In the genomic region with DNA sequence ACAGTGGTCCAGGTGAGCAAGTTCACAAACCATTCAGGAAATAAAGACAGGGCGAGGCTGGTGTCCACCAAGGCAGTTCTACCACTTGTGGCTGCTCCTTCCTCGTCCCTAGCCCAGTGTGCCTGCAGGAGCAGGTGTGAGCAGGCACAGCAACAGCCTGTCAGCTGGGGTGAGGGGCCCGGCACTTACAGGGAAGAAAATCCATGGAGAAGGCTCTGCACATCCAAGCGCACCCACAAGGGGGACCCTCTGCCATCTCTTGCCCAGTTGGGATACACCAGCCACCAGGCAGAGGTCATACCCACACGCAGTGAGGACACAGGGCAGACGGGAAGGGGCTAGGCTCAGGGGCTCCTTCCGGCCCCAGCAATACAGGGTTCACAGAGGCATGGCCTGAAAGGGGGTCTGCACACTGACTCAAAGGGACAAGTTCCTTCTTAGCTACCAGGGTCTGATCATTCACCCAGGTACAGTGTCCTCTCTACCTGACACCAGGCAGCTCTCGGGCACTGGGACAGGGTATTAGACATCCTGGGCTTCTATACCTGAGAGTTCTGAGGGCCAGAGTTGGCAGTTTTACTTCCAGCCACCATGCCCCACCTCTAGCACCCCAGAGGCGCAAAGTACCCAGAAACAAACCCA, we compare ENCODE assay signal across 8 cellular contexts. TPM values are rescaled to one million over a fixed set of nuclear protein-coding genes. Genes with fewer than 3 reads are reported as not detected.
A peak's percentile ranks its signal among the peaks of the same experiment; 100 is the strongest.
DNase-seq lines count a peak whose midpoint lies in the region; ATAC-seq and TF ChIP-seq lines count a peak whose summit lies in the region.

No MANE protein-coding gene starts in this region.

- no peaks in the 10 kb centered on the region for H3K27me3 Mint-ChIP-seq in effector memory CD8-positive, alpha-beta T cell
- no peaks in the 10 kb centered on the region for H3K27me3 Mint-ChIP-seq in memory B cell

- DNase-seq in CD1c-positive myeloid dendritic cell (ENCODE audit: extremely low spot score) (peak; percentile 22), HCEC 1CT (peak; percentile 17), Panc1 (ENCODE audit: low read depth, low spot score) (no peak), memory B cell (ENCODE audit: low spot score in 2 of 2) (no peak), NCI-H1436 treated with DMSO at 0.1 percent for 48 hours (lab: John Stamatoyannopoulos, UW) (no peak)
- no peak for DNase-seq in effector memory CD8-positive, alpha-beta T cell
- DNase-seq in activated CD4-positive, alpha-beta T cell treated with anti-CD3 and anti-CD28 coated beads, Interleukin-2, amount 50 U/mL, for 1 hour: no peak

- peaks cover 2% of the 10 kb centered on the region; the same call in 1 of the 2 replicates for H3K36me3 ChIP-seq in Panc1 (ENCODE audit: control insufficient read depth, insufficient read depth, low read length)

- H3K9me3 Mint-ChIP-seq in effector memory CD8-positive, alpha-beta T cell: no peaks in the 10 kb centered on the region
- no peaks in the 10 kb centered on the region for H3K9me3 Mint-ChIP-seq in memory B cell

- peaks cover 48 to 54% of the 10 kb centered on the region in 2 donors for H3K4me1 Mint-ChIP-seq in effector memory CD8-positive, alpha-beta T cell (ENCODE audit: low read depth in 2 of 2)
- peaks cover 17% of the 10 kb centered on the region for H3K4me1 Mint-ChIP-seq in memory B cell

- H3K27ac Mint-ChIP-seq in effector memory CD8-positive, alpha-beta T cell: peak overlapping the region; percentile 94 to 97
- H3K27ac Mint-ChIP-seq in memory B cell: peak overlapping the region; percentile 78

- H3K36me3 Mint-ChIP-seq in effector memory CD8-positive, alpha-beta T cell (ENCODE audit: insufficient read depth): peaks cover 65% of the 10 kb centered on the region
- H3K36me3 Mint-ChIP-seq in memory B cell: peaks cover 22% of the 10 kb centered on the region

- H3K4me3 Mint-ChIP-seq in effector memory CD8-positive, alpha-beta T cell: peak overlapping the region in 1 of 2 donors; percentile 43
- no peak overlapping the region for H3K4me3 Mint-ChIP-seq in memory B cell

- H3K27me3 ChIP-seq in Panc1 (ENCODE audit: control insufficient read depth, insufficient read depth, low read length): no peaks in the 10 kb centered on the region

- TSS peak; percentile 81 for BruUV-seq in Panc1 (replicated peaks; lab: Mats Ljungman, UMichigan)

- in situ Hi-C loops in Panc1 (cut with HindIII; ENCODE audit: low pct_unique_long_range_greater_than_20kb, low sequenced_read_pairs): no loop called here

- H3K4me3 ChIP-seq in Panc1 (ENCODE audit: low read depth in 2 of 2, low read length in 2 of 2): no peak overlapping the region

- no peaks in the 10 kb centered on the region for H3K4me1 ChIP-seq in Panc1 (ENCODE audit: control insufficient read depth, insufficient read depth, low read length)

- ATAC-seq in Panc1 (peak; percentile 81), memory B cell (ENCODE audit: low read depth) (no peak), GM21423 (IDR thresholded peaks at IDR 0.05; ENCODE audit: unreplicated experiment) (no peak)
- no peak for ATAC-seq in effector memory CD8-positive, alpha-beta T cell (replicated peaks)

- intact Hi-C loops in Panc1 (cut with micrococcal nuclease; ENCODE audit: unreplicated experiment): loop anchor here (5.0 kb wide), 1 partner anchor 36 kb away; no protein-coding TSS in a partner anchor

- CTCF ChIA-PET in Panc1 (lab: Charles Lee): interaction anchor here (0.6 to 0.8 kb wide), 3 partner anchors 15 to 105 kb away, joined by 3 to 10 read pairs (median 3); no protein-coding TSS in a partner anchor

- peak; percentile 81 for TF ChIP-seq CTCF in Panc1 (IDR thresholded peaks at IDR 0.05)

- no peak overlapping the region for H3K27ac ChIP-seq in Panc1 (ENCODE audit: low read length)

- POLR2A ChIA-PET in Panc1 (lab: Charles Lee): no interaction called here

- H3K9me3 ChIP-seq in Panc1 (ENCODE audit: control insufficient read depth, insufficient read depth, low read depth, low read length): no peaks in the 10 kb centered on the region

RNA-seq across cellular contexts. Expression of gene CDIP1, which starts 27.0 kb away (rescaled TPM):
- total RNA-seq in Panc1 (2021; ENCODE audit: unreplicated experiment): 26.8 TPM
- polyA plus RNA-seq in Panc1 (2012; ENCODE audit: insufficient read length): 32.9 TPM

RNA-seq across cellular contexts. Expression of gene HMOX2, which starts 35.4 kb away (rescaled TPM):
- total RNA-seq in Panc1 (2021; ENCODE audit: unreplicated experiment): 72.6 TPM
- 114 TPM for polyA plus RNA-seq in Panc1 (2012; ENCODE audit: insufficient read length)

RNA-seq across cellular contexts. Expression of gene NMRAL1, which starts 37.1 kb away (rescaled TPM):
- 109 TPM for total RNA-seq in Panc1 (2021; ENCODE audit: unreplicated experiment)
- polyA plus RNA-seq in Panc1 (2012; ENCODE audit: insufficient read length): 169 TPM

RNA-seq across cellular contexts. Expression of gene C16orf96, which starts 44.6 kb away (rescaled TPM):
- total RNA-seq in Panc1 (2021; ENCODE audit: unreplicated experiment): 0.15 TPM
- polyA plus RNA-seq in Panc1 (2012; ENCODE audit: insufficient read length): 0.07 TPM

Comparison
In these comparisons a context has a peak if more than half of its experiments do, and no peak if none do; other contexts are left out.
1. DNase-seq: peak in CD1c-positive myeloid dendritic cell (single experiment) and HCEC 1CT (single experiment); none in Panc1 (single experiment), effector memory CD8-positive, alpha-beta T cell (0 of 3), memory B cell (0 of 2), NCI-H1436 treated with DMSO at 0.1 percent for 48 hours (single experiment) and activated CD4-positive, alpha-beta T cell treated with anti-CD3 and anti-CD28 coated beads, Interleukin-2, amount 50 U/mL, for 1 hour (single experiment).